Comparison of ENCODE assay signal across 8 cellular contexts in the genomic region with DNA sequence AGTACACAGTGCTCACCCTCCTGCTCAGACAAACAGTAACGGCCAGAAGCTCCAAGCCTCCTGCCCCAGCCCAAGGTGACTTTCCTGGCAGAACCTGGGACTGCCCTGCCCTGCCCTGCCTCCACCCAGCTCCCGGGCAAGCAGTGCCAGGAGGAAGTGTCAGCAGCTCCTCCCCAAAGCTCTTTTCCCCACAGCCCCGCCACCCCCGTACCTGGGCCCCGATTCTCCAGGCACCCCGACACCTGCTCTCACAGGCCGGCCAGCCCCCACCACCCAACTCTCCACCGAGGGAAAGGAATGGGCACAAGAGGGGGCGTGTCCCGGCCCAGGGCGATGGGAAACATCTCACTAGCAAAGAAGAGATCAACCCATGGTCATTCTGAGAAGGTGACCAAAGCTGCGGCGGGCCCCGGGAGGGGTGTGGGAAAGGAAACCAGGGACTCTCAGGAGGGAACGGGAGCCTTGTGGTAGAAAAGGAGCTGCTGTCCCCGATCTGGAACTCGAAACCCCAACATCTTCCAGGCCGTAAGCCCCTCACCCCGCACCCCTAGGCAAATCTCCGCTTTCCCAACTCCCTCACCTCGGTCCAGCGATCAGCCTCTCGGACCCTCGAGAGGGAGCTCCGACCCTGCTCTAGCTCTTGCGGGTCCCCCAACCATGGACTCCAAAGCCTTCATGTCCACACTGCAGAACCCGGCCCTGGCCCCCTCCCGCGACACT. TPM values are rescaled to one million over a fixed set of nuclear protein-coding genes. Genes with fewer than 3 reads are reported as not detected.
DNase-seq lines count a peak whose midpoint lies in the region; ATAC-seq and TF ChIP-seq lines count a peak whose summit lies in the region.

No MANE protein-coding gene starts in this region.

- TF ChIP-seq POLR2A in vagina (IDR thresholded peaks at IDR 0.05), result no peak

- ATAC-seq in Right ventricle myocardium inferior (peak; percentile 42), lower lobe of right lung (peak; percentile 4 to 39), GM19397 (IDR thresholded peaks at IDR 0.05; ENCODE audit: unreplicated experiment) (no peak)

- H3K36me3 ChIP-seq in lower lobe of right lung (no peaks in the 10 kb centered on the region), vagina (no peaks in the 10 kb centered on the region)

- H3K4me1 ChIP-seq in lower lobe of right lung (peaks cover 91% of the 10 kb centered on the region), vagina (peaks cover 92% of the 10 kb centered on the region)

- peak overlapping the region; percentile 90 for H3K27ac ChIP-seq in lower lobe of right lung
- peak overlapping the region; percentile 88 for H3K27ac ChIP-seq in vagina

- TF ChIP-seq CTCF in choroid plexus epithelial cell (conservative IDR thresholded peaks at IDR 0.05; ENCODE audit: low read depth, low read length) (no peak), lower lobe of right lung (IDR thresholded peaks at IDR 0.05) (no peak), vagina (IDR thresholded peaks at IDR 0.05) (no peak)

- H3K9me3 ChIP-seq in lower lobe of right lung, result no peaks in the 10 kb centered on the region
- H3K9me3 ChIP-seq in vagina, result no peaks in the 10 kb centered on the region

- DNase-seq in Right ventricle myocardium inferior (ENCODE audit: missing footprints), result peak; percentile 75
- no peak for DNase-seq in cardiac septum (ENCODE audit: low spot score)
- DNase-seq in choroid plexus epithelial cell (ENCODE audit: low read depth), result no peak
- DNase-seq in lower lobe of right lung, result no peak
- no peak for DNase-seq in vagina (ENCODE audit: extremely low spot score in 2 of 2)
- no peak for DNase-seq in NCI-H446 treated with DMSO at 0.1 percent for 48 hours (lab: John Stamatoyannopoulos, UW)
- no peak for DNase-seq in Kasumi-1 (lab: John Stamatoyannopoulos, UW)

- no peaks in the 10 kb centered on the region for H3K27me3 ChIP-seq in lower lobe of right lung (ENCODE audit: low read depth)
- H3K27me3 ChIP-seq in vagina, result no peaks in the 10 kb centered on the region

- intact Hi-C loops in Right ventricle myocardium inferior (cut with DNase I), result loop anchor here (2.0 kb wide), 1 partner anchor 15 kb away; no protein-coding TSS in a partner anchor
- intact Hi-C loops in cardiac septum (cut with DNase I), result loop anchor here (2.0 kb wide), 1 partner anchor 15 kb away; no protein-coding TSS in a partner anchor
- intact Hi-C loops in lower lobe of right lung (cut with DNase I), result no loop called here
- intact Hi-C loops in vagina (cut with DNase I), result loop anchor here (5.0 kb wide), 1 partner anchor 52 kb away; no protein-coding TSS in a partner anchor

- H3K4me3 ChIP-seq in choroid plexus epithelial cell (ENCODE audit: low read depth, low read length) (peak overlapping the region; percentile 87), lower lobe of right lung (peak overlapping the region; percentile 83), vagina (peak overlapping the region; percentile 57 to 85)

RNA-seq across cellular contexts. Expression of gene BCAR1, which starts 1.2 kb away (rescaled TPM):
- total RNA-seq in Right ventricle myocardium inferior (76.7 TPM), cardiac septum (80.3 TPM), lower lobe of right lung (65.1 TPM), vagina (39.5 TPM)

RNA-seq across cellular contexts. Expression of gene CTRB1, which starts 31.5 kb away (rescaled TPM):
- total RNA-seq in Right ventricle myocardium inferior (not detected), cardiac septum (not detected), lower lobe of right lung (not detected), vagina (not detected)

RNA-seq across cellular contexts. Expression of gene CTRB2, which starts 43.3 kb away (rescaled TPM):
- not detected for total RNA-seq in Right ventricle myocardium inferior
- total RNA-seq in cardiac septum, result not detected
- total RNA-seq in lower lobe of right lung, result 0.44 TPM
- total RNA-seq in vagina, result not detected
